8 cellular contexts compared by ENCODE assay signal in the genomic region with DNA sequence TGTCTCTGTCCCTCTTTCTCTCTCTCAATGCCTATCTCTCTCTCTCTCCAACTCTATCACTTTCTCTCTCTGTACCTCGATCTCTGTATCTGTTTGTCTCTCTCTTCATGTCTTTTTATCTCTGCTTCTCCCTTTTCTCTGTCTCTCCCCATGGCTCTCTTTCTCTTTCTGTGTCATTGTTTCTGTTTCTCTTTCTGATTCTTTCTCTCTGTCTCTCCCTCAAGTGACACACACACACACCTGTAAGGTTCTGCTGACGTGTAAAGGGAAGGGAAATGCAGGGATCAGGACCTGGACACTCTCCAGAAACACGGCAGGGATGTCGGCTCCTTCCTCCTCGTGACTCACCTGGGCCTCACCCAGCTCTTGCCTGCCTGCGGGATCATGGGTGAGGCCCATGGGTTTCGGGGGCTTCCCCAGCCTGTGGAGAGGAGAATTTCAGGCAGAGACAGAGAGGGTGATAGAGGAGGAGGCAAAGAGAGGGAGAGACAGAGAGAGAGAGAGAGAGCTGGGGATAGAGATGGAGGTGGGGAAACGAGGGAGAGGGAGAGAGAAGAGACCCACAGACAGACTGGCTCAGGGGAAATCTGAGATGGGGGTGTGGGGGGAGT. TPM values are rescaled to one million over a fixed set of nuclear protein-coding genes. Genes with fewer than 3 reads are reported as not detected.
A peak's percentile ranks its signal among the peaks of the same experiment; 100 is the strongest.
DNase-seq lines count a peak whose midpoint lies in the region; ATAC-seq and TF ChIP-seq lines count a peak whose summit lies in the region.

No MANE protein-coding gene starts in this region.

- peak; percentile 79 for DNase-seq in DMS53 treated with DMSO at 0.1 percent for 48 hours (lab: John Stamatoyannopoulos, UW; ENCODE audit: unreplicated experiment)
- DNase-seq in activated naive CD8-positive, alpha-beta T cell treated with anti-CD3 and anti-CD28 coated beads for 36 hours, result no peak
- no peak for DNase-seq in NCI-H1092 treated with DMSO at 0.1 percent for 48 hours (lab: John Stamatoyannopoulos, UW)
- no peak for DNase-seq in stimulated activated CD4-positive, alpha-beta T cell treated with anti-CD3 and anti-CD28 coated beads, Interleukin-12 subunit alpha, Interleukin-12 subunit beta, amount 100 ng/mL, for 4 hours
- DNase-seq in left ventricle myocardium inferior, result no peak
- no peak for DNase-seq in NCI-H524 treated with DMSO at 0.1 percent for 48 hours (lab: John Stamatoyannopoulos, UW)

- peak; percentile 67 for ATAC-seq in HG02973 (IDR thresholded peaks at IDR 0.05; ENCODE audit: unreplicated experiment)

- H3K36me3 ChIP-seq in mucosa of stomach (ENCODE audit: control insufficient read depth, insufficient read depth, low read length), result no peaks in the 10 kb centered on the region
- H3K36me3 ChIP-seq in left ventricle myocardium inferior, result no peaks in the 10 kb centered on the region

- H3K4me1 ChIP-seq in mucosa of stomach (ENCODE audit: control insufficient read depth, insufficient read depth, low read length), result peaks cover 63% of the 10 kb centered on the region
- H3K4me1 ChIP-seq in left ventricle myocardium inferior, result peaks cover 4% of the 10 kb centered on the region

- peak overlapping the region; percentile 48 for H3K9ac ChIP-seq in mucosa of stomach (ENCODE audit: low read length)

- no peak overlapping the region for H3K27ac ChIP-seq in left ventricle myocardium inferior (replicated peaks)

- H3K4me3 Mint-ChIP-seq in activated naive CD8-positive, alpha-beta T cell treated with anti-CD3 and anti-CD28 coated beads for 36 hours, result peak overlapping the region; percentile 20

- peaks cover 11% of the 10 kb centered on the region for H3K4me1 Mint-ChIP-seq in activated naive CD8-positive, alpha-beta T cell treated with anti-CD3 and anti-CD28 coated beads for 36 hours

- H3K36me3 Mint-ChIP-seq in activated naive CD8-positive, alpha-beta T cell treated with anti-CD3 and anti-CD28 coated beads for 36 hours, result no peaks in the 10 kb centered on the region

- H3K27me3 ChIP-seq in mucosa of stomach (ENCODE audit: control insufficient read depth, insufficient read depth, low read length) (no peaks in the 10 kb centered on the region), left ventricle myocardium inferior (ENCODE audit: low read depth) (no peaks in the 10 kb centered on the region)

- peak overlapping the region; percentile 39 for H3K27ac Mint-ChIP-seq in activated naive CD8-positive, alpha-beta T cell treated with anti-CD3 and anti-CD28 coated beads for 36 hours

- no peaks in the 10 kb centered on the region for H3K9me3 Mint-ChIP-seq in activated naive CD8-positive, alpha-beta T cell treated with anti-CD3 and anti-CD28 coated beads for 36 hours

- H3K9me3 ChIP-seq in mucosa of stomach (ENCODE audit: control insufficient read depth, low read length) (no peaks in the 10 kb centered on the region), left ventricle myocardium inferior (replicated peaks) (no peaks in the 10 kb centered on the region)

- no peak overlapping the region for H3K4me3 ChIP-seq in mucosa of stomach (ENCODE audit: low read length)
- no peak overlapping the region for H3K4me3 ChIP-seq in left ventricle myocardium inferior

- TF ChIP-seq CTCF in left ventricle myocardium inferior (IDR thresholded peaks at IDR 0.05; ENCODE audit: borderline replicate concordance), result no peak

- H3K27me3 Mint-ChIP-seq in activated naive CD8-positive, alpha-beta T cell treated with anti-CD3 and anti-CD28 coated beads for 36 hours, result peaks cover 1% of the 10 kb centered on the region

- intact Hi-C loops in left ventricle myocardium inferior (cut with micrococcal nuclease), result no loop called here

RNA-seq across cellular contexts. Expression of a gene that starts 5.4 kb away (rescaled TPM):
- 1 to 10 TPM; 6.5 to 7.6 TPM for total RNA-seq in activated naive CD8-positive, alpha-beta T cell treated with anti-CD3 and anti-CD28 coated beads for 36 hours
- 3.5 TPM for total RNA-seq in left ventricle myocardium inferior

RNA-seq across cellular contexts. Expression of a gene that starts 35.7 kb away (rescaled TPM):
- total RNA-seq in activated naive CD8-positive, alpha-beta T cell treated with anti-CD3 and anti-CD28 coated beads for 36 hours, result under 1 TPM; 0.26 to 0.29 TPM
- 6.9 TPM for total RNA-seq in left ventricle myocardium inferior

RNA-seq across cellular contexts. Expression of a gene that starts 40.5 kb away (rescaled TPM):
- not detected for total RNA-seq in activated naive CD8-positive, alpha-beta T cell treated with anti-CD3 and anti-CD28 coated beads for 36 hours
- not detected for total RNA-seq in left ventricle myocardium inferior

RNA-seq across cellular contexts. Expression of a gene that starts 55.9 kb away (rescaled TPM):
- total RNA-seq in activated naive CD8-positive, alpha-beta T cell treated with anti-CD3 and anti-CD28 coated beads for 36 hours, result 10 to 100 TPM; 16.8 to 19.7 TPM
- 32.3 TPM for total RNA-seq in left ventricle myocardium inferior
